In the genomic region with DNA sequence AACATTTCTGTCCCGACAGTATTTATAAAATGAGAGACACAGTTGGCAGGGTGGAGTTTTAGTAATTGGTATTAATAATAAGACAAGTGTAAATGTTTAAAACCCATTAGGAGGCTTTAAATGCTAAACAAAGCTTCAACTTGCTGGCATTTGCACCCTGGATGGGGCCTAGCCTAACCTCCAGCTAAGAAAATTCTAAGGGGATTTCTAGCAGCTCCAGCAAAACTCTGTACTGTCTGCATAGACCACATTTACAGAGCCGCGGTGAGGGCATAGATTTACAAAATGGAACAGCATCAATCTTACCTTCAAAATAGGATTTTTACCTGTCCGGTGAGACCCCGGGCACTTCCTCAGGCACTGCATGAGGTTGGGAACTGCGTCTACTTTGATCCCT, we compare ENCODE assay signal across 18 cellular contexts.
"Had no signal": no experiment of that assay in that cellular context is flagged by ENCODE, and none has a peak within 500 bp of the region (broad histone marks: within the 10 kb centered on the region; RNA-seq: fewer than 3 reads in every experiment).

No MANE protein-coding gene starts in this region.

- H3K36me3 ChIP-seq: esophagus squamous epithelium, left ventricle myocardium inferior, spleen, tibial nerve had no signal

- ATAC-seq: activated T-cell treated with anti-CD3 and anti-CD28 coated beads, Interleukin-2, amount 50 U/mL, for 72 hours; mucosa of descending colon had no signal

- H3K9me3 Mint-ChIP-seq: activated T-cell treated with anti-CD3 and anti-CD28 coated beads, Interleukin-2, amount 50 U/mL, for 72 hours; T-helper 2 cell treated with Interferon-gamma antibody and Interleukin-4, amounts not matched to agents 5 μg/mL and 100 μg/mL, for 36 hours had no signal

- H3K4me1 Mint-ChIP-seq: activated B cell treated with CpG ODN at 0.5 μM for 24 hours had no signal

- H3K4me1 ChIP-seq: left ventricle myocardium inferior, spleen, tibial nerve had no signal

- H3K4me3 Mint-ChIP-seq: activated B cell treated with CpG ODN at 0.5 μM for 24 hours; activated naive CD8-positive, alpha-beta T cell; activated T-cell treated with anti-CD3 and anti-CD28 coated beads, Interleukin-2, amount 50 U/mL, for 72 hours; T-helper 2 cell treated with Interferon-gamma antibody and Interleukin-4, amounts not matched to agents 5 μg/mL and 100 μg/mL, for 36 hours had no signal

- DNase-seq: activated B cell treated with CpG ODN at 0.5 μM for 24 hours; activated naive CD4-positive, alpha-beta T cell treated with Interleukin-2 at 50 U/mL for 16 hours; activated T-cell treated with anti-CD3 and anti-CD28 coated beads for 4 hours; activated T-cell treated with anti-CD3 and anti-CD28 coated beads, Interleukin-2, amount 50 U/mL, for 72 hours; anterior cingulate cortex; dermis blood vessel endothelial cell; effector CD4-positive, alpha-beta T cell; esophagus squamous epithelium; islet precursor cell; left ventricle myocardium inferior; mucosa of descending colon; nucleus accumbens; spleen; stimulated activated naive CD4-positive, alpha-beta T cell treated with Interleukin-2 at 50 U/mL for 16 hours had no signal

- H3K27me3 ChIP-seq: tibial nerve had no signal

- H3K27ac Mint-ChIP-seq: activated B cell treated with CpG ODN at 0.5 μM for 24 hours; activated naive CD8-positive, alpha-beta T cell; activated T-cell treated with anti-CD3 and anti-CD28 coated beads, Interleukin-2, amount 50 U/mL, for 72 hours; T-helper 2 cell treated with Interferon-gamma antibody and Interleukin-4, amounts not matched to agents 5 μg/mL and 100 μg/mL, for 36 hours had no signal

- H3K27ac ChIP-seq: esophagus squamous epithelium, left ventricle myocardium inferior, spleen, tibial nerve had no signal

- H3K4me3 ChIP-seq: esophagus squamous epithelium, left ventricle myocardium inferior, lung, mucosa of descending colon, spleen, tibial nerve had no signal

- H3K9me3 ChIP-seq: mucosa of descending colon had no signal
